Comparison of ENCODE assay signal across 20 cellular contexts in genomic region chr2:197116306-197116879, GRCh38.
DNase-seq lines count a peak whose midpoint lies in the region; ATAC-seq and TF ChIP-seq lines count a peak whose summit lies in the region.
"Had no signal": no experiment of that assay in that cellular context is flagged by ENCODE, and none has a peak within 500 bp of the region (broad histone marks: within the 10 kb centered on the region; RNA-seq: fewer than 3 reads in every experiment).

No MANE protein-coding gene starts in this region.

- no peak for TF ChIP-seq CTCF in smooth muscle cell (IDR thresholded peaks at IDR 0.05; ENCODE audit: borderline replicate concordance, insufficient read depth, poor library complexity, severe bottlenecking)

- DNase-seq in activated CD4-positive, alpha-beta T cell treated with anti-CD3 and anti-CD28 coated beads, Interleukin-2, amount 10 ng/mL, durations not matched to agents 7 days and 5 days = no peak
- no peak for DNase-seq in activated CD4-positive, alpha-beta T cell treated with anti-CD3 and anti-CD28 coated beads for 4 hours
- DNase-seq in activated naive CD8-positive, alpha-beta T cell treated with anti-CD3 and anti-CD28 coated beads, Interleukin-2, amount 10 ng/mL, durations not matched to agents 7 days and 5 days = no peak
- DNase-seq in smooth muscle cell (lab: John Stamatoyannopoulos, UW; ENCODE audit: unreplicated experiment) (no peak), kidney glomerular epithelial cell (lab: John Stamatoyannopoulos, UW) (no peak), HCEC 1CT (no peak)
- DNase-seq: body of pancreas; DMS 273 treated with DMSO at 0.1 percent for 48 hours; heart right ventricle; NCI-H1105 treated with DMSO at 0.1 percent for 48 hours; NCI-H2107; NCI-H510A treated with DMSO at 0.1 percent for 48 hours; stimulated activated CD4-positive, alpha-beta T cell treated with anti-CD3 and anti-CD28 coated beads, Interleukin-2, amount 100 ng/mL, for 24 hours had no signal

- H3K9me3 ChIP-seq in smooth muscle cell (replicated peaks; ENCODE audit: low read depth) = no peaks in the 10 kb centered on the region
- H3K9me3 ChIP-seq: A549, BLaER1, body of pancreas, heart right ventricle, vagina had no signal

- no peak overlapping the region for H3K4me2 ChIP-seq in smooth muscle cell
- H3K4me2 ChIP-seq: A549, BLaER1 had no signal

- no peaks in the 10 kb centered on the region for H3K27me3 ChIP-seq in smooth muscle cell (ENCODE audit: low read depth)
- H3K27me3 ChIP-seq: BLaER1, body of pancreas, heart right ventricle, vagina had no signal

- no peaks in the 10 kb centered on the region for H3K9me3 Mint-ChIP-seq in activated CD4-positive, alpha-beta T cell treated with anti-CD3 and anti-CD28 coated beads, Interleukin-2, amount 10 ng/mL, durations not matched to agents 7 days and 5 days
- H3K9me3 Mint-ChIP-seq in IgD-negative memory B cell = no peaks in the 10 kb centered on the region
- H3K9me3 Mint-ChIP-seq in activated naive CD8-positive, alpha-beta T cell treated with anti-CD3 and anti-CD28 coated beads, Interleukin-2, amount 10 ng/mL, durations not matched to agents 7 days and 5 days = no peaks in the 10 kb centered on the region

- peaks cover 35% of the 10 kb centered on the region for H3K4me1 Mint-ChIP-seq in activated CD4-positive, alpha-beta T cell treated with anti-CD3 and anti-CD28 coated beads, Interleukin-2, amount 10 ng/mL, durations not matched to agents 7 days and 5 days
- H3K4me1 Mint-ChIP-seq in IgD-negative memory B cell = peaks cover 40 to 44% (median 40%) of the 10 kb centered on the region in 3 donors
- H3K4me1 Mint-ChIP-seq in activated naive CD8-positive, alpha-beta T cell treated with anti-CD3 and anti-CD28 coated beads, Interleukin-2, amount 10 ng/mL, durations not matched to agents 7 days and 5 days = peaks cover 28% of the 10 kb centered on the region

- no peak overlapping the region for H3K9ac ChIP-seq in smooth muscle cell (ENCODE audit: low read depth)
- H3K9ac ChIP-seq: BLaER1, parathyroid adenoma had no signal

- H3K36me3 Mint-ChIP-seq in activated CD4-positive, alpha-beta T cell treated with anti-CD3 and anti-CD28 coated beads, Interleukin-2, amount 10 ng/mL, durations not matched to agents 7 days and 5 days (ENCODE audit: low read depth) = peaks cover 50% of the 10 kb centered on the region
- H3K36me3 Mint-ChIP-seq in IgD-negative memory B cell = peaks cover 11% of the 10 kb centered on the region
- H3K36me3 Mint-ChIP-seq in activated naive CD8-positive, alpha-beta T cell treated with anti-CD3 and anti-CD28 coated beads, Interleukin-2, amount 10 ng/mL, durations not matched to agents 7 days and 5 days = peaks cover 42% of the 10 kb centered on the region

- H3K4me3 Mint-ChIP-seq in activated CD4-positive, alpha-beta T cell treated with anti-CD3 and anti-CD28 coated beads, Interleukin-2, amount 10 ng/mL, durations not matched to agents 7 days and 5 days = no peak overlapping the region
- H3K4me3 Mint-ChIP-seq in IgD-negative memory B cell = peak overlapping the region in 3 of 4 donors; percentile 26 to 75 (median 55)
- peak overlapping the region; percentile 50 for H3K4me3 Mint-ChIP-seq in activated naive CD8-positive, alpha-beta T cell treated with anti-CD3 and anti-CD28 coated beads, Interleukin-2, amount 10 ng/mL, durations not matched to agents 7 days and 5 days

- H4K20me1 ChIP-seq in smooth muscle cell (ENCODE audit: low read depth) = no peaks in the 10 kb centered on the region
- H4K20me1 ChIP-seq: BLaER1 had no signal

- no peak overlapping the region for H3K27ac ChIP-seq in smooth muscle cell (ENCODE audit: low read depth)
- H3K27ac ChIP-seq: A549, BLaER1, body of pancreas, coronary artery, heart right ventricle, parathyroid adenoma, vagina had no signal

- no peaks in the 10 kb centered on the region for H3F3A ChIP-seq in smooth muscle cell (ENCODE audit: low read depth)

- H3K4me3 ChIP-seq in smooth muscle cell = no peak overlapping the region
- H3K4me3 ChIP-seq: A549, BLaER1, body of pancreas, coronary artery, heart right ventricle, vagina had no signal

- CTCF ChIA-PET in activated CD4-positive, alpha-beta T cell treated with anti-CD3 and anti-CD28 coated beads, Interleukin-2, amount 10 ng/mL, durations not matched to agents 7 days and 5 days (lab: Charles Lee) = interaction anchor here (0.9 kb wide), 1 partner anchor 259 kb away, joined by 4 read pairs; no protein-coding TSS in a partner anchor

- no peaks in the 10 kb centered on the region for H3K36me3 ChIP-seq in smooth muscle cell (ENCODE audit: low read depth)
- H3K36me3 ChIP-seq: BLaER1 had no signal

- WGBS in smooth muscle cell (ENCODE audit: low lambda C conversion rate) = 69% methylated on average over 9 of the region's 10 CpGs

- POLR2A ChIA-PET in activated CD4-positive, alpha-beta T cell treated with anti-CD3 and anti-CD28 coated beads, Interleukin-2, amount 10 ng/mL, durations not matched to agents 7 days and 5 days (lab: Charles Lee) = no interaction called here
- POLR2A ChIA-PET in activated naive CD8-positive, alpha-beta T cell treated with anti-CD3 and anti-CD28 coated beads, Interleukin-2, amount 10 ng/mL, durations not matched to agents 7 days and 5 days (lab: Charles Lee) = no interaction called here

- no peaks in the 10 kb centered on the region for H3K27me3 Mint-ChIP-seq in activated CD4-positive, alpha-beta T cell treated with anti-CD3 and anti-CD28 coated beads, Interleukin-2, amount 10 ng/mL, durations not matched to agents 7 days and 5 days
- no peaks in the 10 kb centered on the region for H3K27me3 Mint-ChIP-seq in IgD-negative memory B cell
- H3K27me3 Mint-ChIP-seq in activated naive CD8-positive, alpha-beta T cell treated with anti-CD3 and anti-CD28 coated beads, Interleukin-2, amount 10 ng/mL, durations not matched to agents 7 days and 5 days = no peaks in the 10 kb centered on the region

- H3K27ac Mint-ChIP-seq in activated CD4-positive, alpha-beta T cell treated with anti-CD3 and anti-CD28 coated beads, Interleukin-2, amount 10 ng/mL, durations not matched to agents 7 days and 5 days = peak overlapping the region; percentile 66
- H3K27ac Mint-ChIP-seq in IgD-negative memory B cell = peak overlapping the region; percentile 68 to 87 (median 78)
- H3K27ac Mint-ChIP-seq in activated naive CD8-positive, alpha-beta T cell treated with anti-CD3 and anti-CD28 coated beads, Interleukin-2, amount 10 ng/mL, durations not matched to agents 7 days and 5 days = peak overlapping the region; percentile 65

- peak; percentile 24 for ATAC-seq in activated naive CD8-positive, alpha-beta T cell treated with anti-CD3 and anti-CD28 coated beads, Interleukin-2, amount 10 ng/mL, durations not matched to agents 7 days and 5 days (ENCODE audit: low read depth)
- no peak for ATAC-seq in HG02852 (IDR thresholded peaks at IDR 0.05; ENCODE audit: unreplicated experiment)
- ATAC-seq: A549, body of pancreas, heart right ventricle had no signal

- no peaks in the 10 kb centered on the region for H3K79me2 ChIP-seq in smooth muscle cell (ENCODE audit: low read depth)
- H3K79me2 ChIP-seq: parathyroid adenoma had no signal

- H3K4me1 ChIP-seq in smooth muscle cell (ENCODE audit: low read depth) = no peaks in the 10 kb centered on the region
- H3K4me1 ChIP-seq: A549, BLaER1, body of pancreas, parathyroid adenoma, vagina had no signal

- peak overlapping the region; percentile 64 for H2AFZ ChIP-seq in smooth muscle cell (ENCODE audit: low read depth)
- H2AFZ ChIP-seq: parathyroid adenoma had no signal
